18 cellular contexts compared by ENCODE assay signal in the genomic region with DNA sequence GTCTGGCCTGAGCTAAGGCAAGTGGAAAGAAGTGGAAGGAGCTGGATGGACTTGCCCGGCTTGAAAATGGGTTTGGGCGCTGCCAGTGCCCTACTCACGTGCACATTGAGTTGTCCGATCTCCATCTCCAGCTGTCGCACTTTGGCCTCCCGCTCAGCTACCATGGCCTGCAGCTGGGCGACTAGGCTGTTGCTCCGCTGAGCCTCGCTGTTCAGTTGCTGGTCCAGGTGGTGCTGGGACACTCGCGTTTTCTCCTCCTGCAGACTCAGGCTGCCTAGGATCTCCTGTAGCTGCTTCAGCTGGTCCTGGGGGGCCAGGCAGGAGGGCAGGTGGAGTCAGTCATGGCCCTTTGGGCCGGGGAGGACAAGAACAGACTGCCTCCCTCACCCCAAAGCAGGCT. TPM values are rescaled to one million over a fixed set of nuclear protein-coding genes. Genes with fewer than 3 reads are reported as not detected.
A peak's percentile ranks its signal among the peaks of the same experiment; 100 is the strongest.
DNase-seq lines count a peak whose midpoint lies in the region; ATAC-seq and TF ChIP-seq lines count a peak whose summit lies in the region.
"Had no signal": no experiment of that assay in that cellular context is flagged by ENCODE, and none has a peak within 500 bp of the region (broad histone marks: within the 10 kb centered on the region; RNA-seq: fewer than 3 reads in every experiment).

No MANE protein-coding gene starts in this region.

- no TSS peak for BruUV-seq in IMR-90 (replicated peaks; lab: Mats Ljungman, UMichigan)

- H3K9ac ChIP-seq in IMR-90 (ENCODE audit: low read depth, low read length) = no peak overlapping the region

- H3K56ac ChIP-seq in IMR-90 (ENCODE audit: extremely low read depth, insufficient read depth, low read length) = no peak overlapping the region

- H2BK20ac ChIP-seq in IMR-90 (ENCODE audit: low read depth, low read length) = no peak overlapping the region

- peak overlapping the region; percentile 11 for H2AFZ ChIP-seq in IMR-90 (replicated peaks; ENCODE audit: low read length, poor library complexity)

- H3K4me3 ChIP-seq in IMR-90 (ENCODE audit: insufficient read depth, low read depth, low read length) = no peak overlapping the region
- H3K4me3 ChIP-seq in dorsolateral prefrontal cortex = no peak overlapping the region
- H3K4me3 ChIP-seq in coronary artery = no peak overlapping the region

- dilution Hi-C loops in IMR-90 (cut with HindIII; ENCODE audit: low sequenced_read_pairs, unreplicated experiment) = no loop called here

- no peak for TF ChIP-seq POLR2A in IMR-90 (IDR thresholded peaks at IDR 0.05; ENCODE audit: low read depth, low read length)

- WGBS in IMR-90 (ENCODE audit: extremely low coverage in 2 of 2, insufficient read length in 1 of 2), 2 experiments = 78% methylated on average over 9 of the region's 12 CpGs; no CpG with 5 or more reads in 1 of the 2 experiments

- H3K23ac ChIP-seq in IMR-90 (ENCODE audit: low read depth, low read length) = no peak overlapping the region

- no peak for ATAC-seq in IMR-90 (ENCODE audit: low read depth)

- TF ChIP-seq RAD21 in IMR-90 (IDR thresholded peaks at IDR 0.05; ENCODE audit: low read length) = no peak

- intact Hi-C loops in IMR-90 (cut with micrococcal nuclease) = no loop called here
- intact Hi-C loops in dorsolateral prefrontal cortex (cut with DNase I) = no loop called here

- no peaks in the 10 kb centered on the region for H3K9me1 ChIP-seq in IMR-90 (ENCODE audit: insufficient read depth, low read length)

- H2AK9ac ChIP-seq in IMR-90 (replicated peaks; ENCODE audit: low read depth, low read length, poor library complexity) = no peak overlapping the region

- H3K36me3 ChIP-seq in IMR-90 (ENCODE audit: control insufficient read depth, insufficient read depth, low read length) = no peaks in the 10 kb centered on the region

- H4K20me1 ChIP-seq in IMR-90 (ENCODE audit: insufficient read depth, low read length) = no peaks in the 10 kb centered on the region

- H4K8ac ChIP-seq in IMR-90 (ENCODE audit: low read depth in 2 of 2, low read length in 2 of 2) = no peak overlapping the region

- no peak overlapping the region for H2BK15ac ChIP-seq in IMR-90 (ENCODE audit: low read depth, low read length)

- H3K9me3 ChIP-seq in IMR-90 (ENCODE audit: control insufficient read depth, insufficient read depth, low read length) = no peaks in the 10 kb centered on the region

- H3K14ac ChIP-seq in IMR-90 (replicated peaks; ENCODE audit: low read depth, low read length) = no peak overlapping the region

- H2BK5ac ChIP-seq in IMR-90 (ENCODE audit: low read depth, low read length, poor library complexity, severe bottlenecking) = no peak overlapping the region

- H3K4ac ChIP-seq in IMR-90 (ENCODE audit: low read depth, low read length) = no peak overlapping the region

- H2AK5ac ChIP-seq in IMR-90 (ENCODE audit: low read depth, low read length) = no peak overlapping the region

- no peak overlapping the region for H4K91ac ChIP-seq in IMR-90 (ENCODE audit: insufficient read depth, low read depth, low read length)

- in situ Hi-C loops in IMR-90 (cut with MboI; ENCODE audit: low sequenced_read_pairs) = no loop called here

- no peak overlapping the region for H3K4me2 ChIP-seq in IMR-90 (ENCODE audit: low read depth, low read length)

- TF ChIP-seq CTCF in IMR-90 (conservative IDR thresholded peaks at IDR 0.05; ENCODE audit: low read depth, low read length) = no peak
- TF ChIP-seq CTCF in dorsolateral prefrontal cortex (IDR thresholded peaks at IDR 0.05 in 54 of 56, conservative IDR thresholded peaks at IDR 0.05 in 2 of 56; ENCODE audit: low read depth in 1 of 56, partially characterized antibody in 56 of 56) = no peak
- no peak for TF ChIP-seq CTCF in coronary artery (IDR thresholded peaks at IDR 0.05)

- no peak overlapping the region for H3K27ac ChIP-seq in IMR-90 (ENCODE audit: insufficient read depth, low read length)
- H3K27ac ChIP-seq in dorsolateral prefrontal cortex = peak overlapping the region; percentile 83 to 100 (median 100)
- no peak overlapping the region for H3K27ac ChIP-seq in coronary artery

- no peak overlapping the region for H2BK120ac ChIP-seq in IMR-90 (ENCODE audit: low read depth, low read length)

- no peaks in the 10 kb centered on the region for H3K79me1 ChIP-seq in IMR-90 (ENCODE audit: low read depth in 1 of 2, low read length in 2 of 2)

- CTCF ChIA-PET in IMR-90 (lab: Yijun Ruan, JAX) = interaction anchor here (0.6 kb wide), 2 partner anchors 585 to 599 kb away, joined by 3 to 5 read pairs; no protein-coding TSS in a partner anchor

- DNase-seq in D341Med (ENCODE audit: low spot score) (peak; percentile 34), IMR-90 (no peak), dorsolateral prefrontal cortex (peak in 1 of 10 donors; percentile 4), mesenteric fat pad (ENCODE audit: low spot score) (peak; percentile 83), iPS-NIHi11 (ENCODE audit: low spot score) (no peak), NCI-H1105 treated with DMSO at 0.1 percent for 48 hours (lab: John Stamatoyannopoulos, UW) (no peak), coronary artery (ENCODE audit: low spot score) (no peak)
- DNase-seq: ACHN; AML-193; EL; GOT3; Karpas-422; MM.1S; NCI-H1092 treated with DMSO at 0.1 percent for 48 hours; NCI-H1694 treated with DMSO at 0.1 percent for 48 hours; NK-92 treated with Interleukin-12 subunit alpha and Interleukin-12 subunit beta, amount 100 ng/mL, for 24 hours; RPMI8226; SIG-M5 had no signal

- no peak overlapping the region for H3K18ac ChIP-seq in IMR-90 (ENCODE audit: low read depth, low read length)

- H4K5ac ChIP-seq in IMR-90 (ENCODE audit: low read depth, low read length) = no peak overlapping the region

- H3K27me3 ChIP-seq in IMR-90 (ENCODE audit: control insufficient read depth, insufficient read depth, low read length) (peaks cover 50% of the 10 kb centered on the region), dorsolateral prefrontal cortex (no peaks in the 10 kb centered on the region)

- POLR2A ChIA-PET in IMR-90 (lab: Charles Lee; ENCODE audit: unreplicated experiment) = no interaction called here

- no peaks in the 10 kb centered on the region for H3K4me1 ChIP-seq in IMR-90 (ENCODE audit: control insufficient read depth, insufficient read depth, low read length)

TF ChIP-seq in IMR-90, 13 proteins besides CTCF, POLR2A, EP300 and RAD21:
- no peak for TF ChIP-seq RCOR1 (IDR thresholded peaks at IDR 0.05; ENCODE audit: insufficient replicate concordance, low read length)
- TF ChIP-seq FOS (IDR thresholded peaks at IDR 0.05; ENCODE audit: low read depth, low read length) = no peak
- no peak for TF ChIP-seq MXI1 (IDR thresholded peaks at IDR 0.05; ENCODE audit: borderline replicate concordance, low read depth, low read length)
- no peak for TF ChIP-seq SMC3 (IDR thresholded peaks at IDR 0.05; ENCODE audit: low read depth, low read length)
- no peak for TF ChIP-seq CEBPB (IDR thresholded peaks at IDR 0.05; ENCODE audit: low read depth, low read length)
- TF ChIP-seq, protein P1, sequence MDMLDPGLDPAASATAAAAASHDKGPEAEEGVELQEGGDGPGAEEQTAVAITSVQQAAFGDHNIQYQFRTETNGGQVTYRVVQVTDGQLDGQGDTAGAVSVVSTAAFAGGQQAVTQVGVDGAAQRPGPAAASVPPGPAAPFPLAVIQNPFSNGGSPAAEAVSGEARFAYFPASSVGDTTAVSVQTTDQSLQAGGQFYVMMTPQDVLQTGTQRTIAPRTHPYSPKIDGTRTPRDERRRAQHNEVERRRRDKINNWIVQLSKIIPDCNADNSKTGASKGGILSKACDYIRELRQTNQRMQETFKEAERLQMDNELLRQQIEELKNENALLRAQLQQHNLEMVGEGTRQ (IDR thresholded peaks at IDR 0.05; ENCODE audit: low read depth, low read length) = no peak
- TF ChIP-seq MAFK (IDR thresholded peaks at IDR 0.05; ENCODE audit: low read depth, low read length) = no peak
- no peak for TF ChIP-seq NFE2L2 (IDR thresholded peaks at IDR 0.05; ENCODE audit: low read depth, low read length)
- no peak for TF ChIP-seq MAZ (IDR thresholded peaks at IDR 0.05; ENCODE audit: borderline replicate concordance, low read depth, low read length)
- TF ChIP-seq, protein P2, sequence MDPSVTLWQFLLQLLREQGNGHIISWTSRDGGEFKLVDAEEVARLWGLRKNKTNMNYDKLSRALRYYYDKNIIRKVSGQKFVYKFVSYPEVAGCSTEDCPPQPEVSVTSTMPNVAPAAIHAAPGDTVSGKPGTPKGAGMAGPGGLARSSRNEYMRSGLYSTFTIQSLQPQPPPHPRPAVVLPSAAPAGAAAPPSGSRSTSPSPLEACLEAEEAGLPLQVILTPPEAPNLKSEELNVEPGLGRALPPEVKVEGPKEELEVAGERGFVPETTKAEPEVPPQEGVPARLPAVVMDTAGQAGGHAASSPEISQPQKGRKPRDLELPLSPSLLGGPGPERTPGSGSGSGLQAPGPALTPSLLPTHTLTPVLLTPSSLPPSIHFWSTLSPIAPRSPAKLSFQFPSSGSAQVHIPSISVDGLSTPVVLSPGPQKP (IDR thresholded peaks at IDR 0.05; ENCODE audit: borderline replicate concordance, low read depth, low read length) = no peak
- no peak for TF ChIP-seq CHD1 (IDR thresholded peaks at IDR 0.05; ENCODE audit: low read depth, low read length)
- no peak for TF ChIP-seq RFX5 (IDR thresholded peaks at IDR 0.05; ENCODE audit: low read depth, low read length)
- no peak for TF ChIP-seq BHLHE40 (IDR thresholded peaks at IDR 0.05; ENCODE audit: low read depth, low read length)

RNA-seq across cellular contexts. Expression of a gene that starts 33.0 kb away (rescaled TPM):
- total RNA-seq in IMR-90 (2012; rRNA removed) (not detected in 2 replicates), dorsolateral prefrontal cortex (100 to 1,000 TPM in 90 of 120 experiments, 10 to 100 TPM in 30; 39.4 to 400 (median 145) TPM), mesenteric fat pad (0.48 TPM)
- polyA plus RNA-seq in IMR-90 (2012; rRNA removed) = not detected in 2 replicates
- polyA plus RNA-seq in IMR-90 (2012; cell fraction: cytosol; rRNA removed) = not detected in 2 replicates
- not detected in 2 replicates for polyA plus RNA-seq in IMR-90 (2012; cell fraction: nucleus; rRNA removed; ENCODE audit: low replicate concordance)

RNA-seq across cellular contexts. Expression of a gene that starts 37.4 kb away (rescaled TPM):
- 0.18 and 0.28 TPM in 2 replicates for total RNA-seq in IMR-90 (2012; rRNA removed)
- polyA plus RNA-seq in IMR-90 (2012; rRNA removed) = 0.19 TPM in 2 replicates
- polyA plus RNA-seq in IMR-90 (2012; cell fraction: cytosol; rRNA removed) = 0.10 TPM in 1 of 2 replicates, not detected in the other
- 0.17 and 0.45 TPM in 2 replicates for polyA plus RNA-seq in IMR-90 (2012; cell fraction: nucleus; rRNA removed; ENCODE audit: low replicate concordance)
- 10 to 100 TPM in 9 of 120 experiments, 1 to 10 TPM in 110, under 1 TPM in 1; 0.52 to 15.0 (median 6.0) TPM for total RNA-seq in dorsolateral prefrontal cortex
- 1.3 TPM for total RNA-seq in mesenteric fat pad

RNA-seq across cellular contexts. Expression of a gene that starts 50.3 kb away (rescaled TPM):
- not detected in 2 replicates for total RNA-seq in IMR-90 (2012; rRNA removed)
- polyA plus RNA-seq in IMR-90 (2012; rRNA removed) = not detected in 2 replicates
- not detected in 2 replicates for polyA plus RNA-seq in IMR-90 (2012; cell fraction: cytosol; rRNA removed)
- not detected in 2 replicates for polyA plus RNA-seq in IMR-90 (2012; cell fraction: nucleus; rRNA removed; ENCODE audit: low replicate concordance)
- total RNA-seq in dorsolateral prefrontal cortex = under 1 TPM in 16 of 120 experiments, not detected in 104; 0.16 to 0.51 (median 0.24) TPM
- total RNA-seq in mesenteric fat pad = not detected

Comparison
In these comparisons a context has a peak if more than half of its experiments do, and no peak if none do; other contexts are left out.
1. DNase-seq: peak in D341Med (single experiment) and mesenteric fat pad (single experiment); none in IMR-90 (single experiment), iPS-NIHi11 (single experiment), NCI-H1105 treated with DMSO at 0.1 percent for 48 hours (single experiment) and coronary artery (single experiment).
2. H3K27ac ChIP-seq: peak in dorsolateral prefrontal cortex (59 of 59); none in IMR-90 (single experiment) and coronary artery (0 of 2).
3. RNA of a gene that starts 33.0 kb away (total RNA-seq): 39.4 to 400 TPM in dorsolateral prefrontal cortex; 0.48 TPM in mesenteric fat pad (single experiment) and not detected in IMR-90; every median in the first group is over 10 times any median in the second.